Comparison of ENCODE assay signal across 7 cellular contexts in genomic region chr6:41505084-41506049, GRCh38. TPM values are rescaled to one million over a fixed set of nuclear protein-coding genes. Genes with fewer than 3 reads are reported as not detected.
DNase-seq lines count a peak whose midpoint lies in the region; ATAC-seq and TF ChIP-seq lines count a peak whose summit lies in the region.

No MANE protein-coding gene starts in this region.

- H3K4me3 ChIP-seq in GM12865 (ENCODE audit: low read depth, low read length) (peak overlapping the region; percentile 17), WERI-Rb-1 (ENCODE audit: low read depth, low read length) (peak overlapping the region; percentile 16)

- peak; percentile 72 for ATAC-seq in HG02678 (IDR thresholded peaks at IDR 0.05; ENCODE audit: unreplicated experiment)

- H3K27me3 Mint-ChIP-seq in neural crest cell (ENCODE audit: low read depth), result peaks cover 68% of the 10 kb centered on the region

- DNase-seq in GM12865 (ENCODE audit: low read depth) (peak; percentile 82), WERI-Rb-1 (no peak), globus pallidus (ENCODE audit: low spot score) (peak; percentile 40), neural crest cell (ENCODE audit: low read depth, low spot score) (no peak), G401 (ENCODE audit: low spot score) (no peak), SIG-M5 treated with dmso at 0.1 percent for 504 hours (lab: John Stamatoyannopoulos, UW; ENCODE audit: unreplicated experiment) (no peak)

- H3K9me3 Mint-ChIP-seq in neural crest cell, result no peaks in the 10 kb centered on the region

- H3K36me3 ChIP-seq in WERI-Rb-1, result no peaks in the 10 kb centered on the region

- no peaks in the 10 kb centered on the region for H3K27me3 ChIP-seq in WERI-Rb-1 (ENCODE audit: insufficient read depth, low read depth, severe bottlenecking)

- H3K4me1 Mint-ChIP-seq in neural crest cell, result peaks cover 35% of the 10 kb centered on the region

- no peak overlapping the region for H3K27ac Mint-ChIP-seq in neural crest cell (ENCODE audit: unreplicated experiment)

- no peak overlapping the region for H3K27ac ChIP-seq in WERI-Rb-1

- H3K9me3 ChIP-seq in WERI-Rb-1 (ENCODE audit: severe bottlenecking), result no peaks in the 10 kb centered on the region

- no peak for TF ChIP-seq CTCF in GM12865 (IDR thresholded peaks at IDR 0.05; ENCODE audit: insufficient read depth, low read depth, low read length, missing control alignments)
- TF ChIP-seq CTCF in WERI-Rb-1 (IDR thresholded peaks at IDR 0.05; ENCODE audit: low read depth, low read length), result no peak
- no peak for TF ChIP-seq CTCF in neural crest cell (conservative IDR thresholded peaks at IDR 0.05)

- peak overlapping the region; percentile 50 for H3K4me3 Mint-ChIP-seq in neural crest cell

- H3K36me3 Mint-ChIP-seq in neural crest cell (ENCODE audit: low read depth), result no peaks in the 10 kb centered on the region

- in situ Hi-C loops in G401 (cut with HindIII; ENCODE audit: low sequenced_read_pairs), result no loop called here

RNA-seq across cellular contexts. Expression of gene FOXP4, which starts 40.8 kb away (rescaled TPM):
- total RNA-seq in neural crest cell, result 57.9 and 62.4 TPM in 2 replicates
- total RNA-seq in G401 (2014; rRNA removed; shearing (Covaris generic)), result 2.3 and 2.6 TPM in 2 replicates

Comparison
In these comparisons a context has a peak if more than half of its experiments do, and no peak if none do; other contexts are left out.
1. DNase-seq: peak in GM12865 (single experiment) and globus pallidus (single experiment); none in WERI-Rb-1 (single experiment), neural crest cell (single experiment), G401 (single experiment) and SIG-M5 treated with dmso at 0.1 percent for 504 hours (single experiment).
2. RNA of gene FOXP4, which starts 40.8 kb away (total RNA-seq): 57.9 to 62.4 TPM in neural crest cell; 2.3 to 2.6 TPM in G401; every median in the first group is over 10 times any median in the second.